Comparison of ENCODE assay signal across 1 cellular context in the genomic region with DNA sequence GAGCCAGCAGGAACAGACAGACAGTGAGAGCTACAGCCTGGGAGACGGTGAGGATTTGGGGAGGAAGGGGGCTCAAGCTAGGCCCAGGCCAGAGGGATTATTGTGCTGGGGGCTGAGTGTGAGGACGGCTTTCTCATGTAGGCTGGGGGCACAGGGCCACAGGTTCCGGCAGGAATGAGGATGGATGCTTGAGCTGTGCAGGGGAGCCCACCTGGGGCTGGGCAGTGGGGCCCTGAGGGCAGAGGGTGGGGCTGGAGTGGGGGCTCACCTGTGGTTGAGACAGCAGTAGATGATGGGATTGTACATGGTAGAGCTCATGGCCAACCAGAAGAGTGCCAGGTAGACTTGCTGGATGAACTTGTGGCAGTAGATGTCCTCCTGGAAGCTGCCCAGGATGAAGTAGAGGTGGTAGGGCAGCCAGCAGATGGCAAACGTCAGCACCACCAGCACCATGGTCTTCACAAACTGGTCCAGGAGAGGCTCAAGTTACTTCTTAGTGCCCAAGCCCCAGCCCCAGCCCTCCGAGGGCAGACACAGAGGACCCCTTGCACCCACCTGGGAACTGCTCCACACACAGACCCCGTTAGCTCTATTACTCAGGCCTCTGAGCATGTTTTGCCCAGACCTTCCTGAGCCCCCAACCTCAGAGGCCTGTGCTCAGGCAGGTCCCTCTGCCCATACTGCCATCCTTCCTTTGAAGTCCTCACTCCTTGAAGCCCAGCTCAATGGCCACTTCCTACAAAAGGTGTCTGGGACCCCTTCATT.
TF ChIP-seq lines count a peak whose summit lies in the region.

No MANE protein-coding gene starts in this region.

TF ChIP-seq in HepG2, 621 proteins besides CTCF, POLR2A, EP300 and RAD21:
- TF ChIP-seq SOX6 (IDR thresholded peaks at IDR 0.05) (no peak), SOX6 (CRISPR knock-in tag; IDR thresholded peaks at IDR 0.05) (peak; percentile 5; the same call in 1 of the 2 replicates), ZNF547 (CRISPR knock-in tag; IDR thresholded peaks at IDR 0.05) (no peak), CCDC6 (CRISPR knock-in tag; IDR thresholded peaks at IDR 0.05) (no peak), HES4 (CRISPR knock-in tag; IDR thresholded peaks at IDR 0.05; ENCODE audit: borderline replicate concordance) (no peak)
